In genomic region chr7:1530946-1531262, GRCh38 we compare ENCODE assay signal across 8 cellular contexts. TPM values are rescaled to one million over a fixed set of nuclear protein-coding genes. Genes with fewer than 3 reads are reported as not detected.
DNase-seq lines count a peak whose midpoint lies in the region; ATAC-seq and TF ChIP-seq lines count a peak whose summit lies in the region.

No MANE protein-coding gene starts in this region.

- intact Hi-C loops in dorsolateral prefrontal cortex (cut with DNase I), result loop anchor here (2.0 to 5.0 kb wide), 3 partner anchors 26 to 41 kb away; partner anchors contain the start of genes INTS1 (in 1 of the 2) and PSMG3 (in 1 of the 2)
- intact Hi-C loops in posterior vena cava (cut with DNase I), result no loop called here

- TF ChIP-seq CTCF in dorsolateral prefrontal cortex (IDR thresholded peaks at IDR 0.05 in 54 of 56, conservative IDR thresholded peaks at IDR 0.05 in 2 of 56; ENCODE audit: low read depth in 1 of 56, partially characterized antibody in 56 of 56), result no peak
- TF ChIP-seq CTCF in retinal pigment epithelial cell (conservative IDR thresholded peaks at IDR 0.05; ENCODE audit: low read depth, low read length), result no peak
- no peak for TF ChIP-seq CTCF in GM20000 (IDR thresholded peaks at IDR 0.05; ENCODE audit: extremely low read depth, missing control alignments)

- DNase-seq in dorsolateral prefrontal cortex (no peak), retinal pigment epithelial cell (ENCODE audit: low read depth) (no peak), GM20000 (ENCODE audit: low spot score) (no peak), posterior vena cava (ENCODE audit: low spot score) (no peak), NCI-H2029 treated with DMSO at 0.1 percent for 48 hours (lab: John Stamatoyannopoulos, UW) (no peak)

- H3K27ac ChIP-seq in dorsolateral prefrontal cortex, result peak overlapping the region in 52 of 59 donors; percentile 69 to 98 (median 92)

- H3K27me3 ChIP-seq in dorsolateral prefrontal cortex, result no peaks in the 10 kb centered on the region

- H3K4me3 ChIP-seq in dorsolateral prefrontal cortex, result peak overlapping the region in 57 of 59 donors; percentile 34 to 74 (median 62)
- H3K4me3 ChIP-seq in retinal pigment epithelial cell (ENCODE audit: low read length), result peak overlapping the region; percentile 69

- ATAC-seq in GM18517 (IDR thresholded peaks at IDR 0.05; ENCODE audit: unreplicated experiment) (peak; percentile 7), HG03135 (IDR thresholded peaks at IDR 0.05; ENCODE audit: unreplicated experiment) (peak; percentile 15), HG03097 (IDR thresholded peaks at IDR 0.05; ENCODE audit: low FRiP score, unreplicated experiment) (no peak)

RNA-seq across cellular contexts. Expression of gene MAFK, which starts 0.4 kb away (rescaled TPM):
- total RNA-seq in dorsolateral prefrontal cortex (10 to 100 TPM; 20.6 to 96.7 (median 37.6) TPM), posterior vena cava (100 to 1,000 TPM in 1 of 2 donors, 10 to 100 TPM in 1; 49.4 to 138 TPM)

RNA-seq across cellular contexts. Expression of gene TMEM184A, which starts 25.1 kb away (rescaled TPM):
- total RNA-seq in dorsolateral prefrontal cortex, result under 1 TPM in 31 of 120 experiments, not detected in 89; 0.07 to 0.85 (median 0.16) TPM
- total RNA-seq in posterior vena cava, result not detected

RNA-seq across cellular contexts. Expression of gene INTS1, which starts 26.7 kb away (rescaled TPM):
- total RNA-seq in dorsolateral prefrontal cortex (100 to 1,000 TPM in 104 of 120 experiments, 10 to 100 TPM in 16; 86.1 to 155 (median 115) TPM), posterior vena cava (10 to 100 TPM; 50.3 to 55.1 TPM)

RNA-seq across cellular contexts. Expression of gene PSMG3, which starts 38.9 kb away (rescaled TPM):
- total RNA-seq in dorsolateral prefrontal cortex (10 to 100 TPM; 14.7 to 44.6 (median 28.9) TPM), posterior vena cava (10 to 100 TPM; 13.9 to 19.0 TPM)

Comparison
In these comparisons a context has a peak if more than half of its experiments do, and no peak if none do; other contexts are left out.
1. intact Hi-C loops: an anchor here in dorsolateral prefrontal cortex (2.0 to 5.0 kb wide); none called in posterior vena cava.